Comparison of ENCODE assay signal across 1 cellular context in genomic region chr1:234643111-234643849, GRCh38.
TF ChIP-seq lines count a peak whose summit lies in the region.

No MANE protein-coding gene starts in this region.

TF ChIP-seq in IMR-90, 13 proteins besides CTCF, POLR2A, EP300 and RAD21:
- TF ChIP-seq CEBPB (IDR thresholded peaks at IDR 0.05; ENCODE audit: low read depth, low read length) (peak; percentile 60), ELK1 (IDR thresholded peaks at IDR 0.05; ENCODE audit: borderline replicate concordance, low read depth, low read length) (no peak)
